24 cellular contexts compared by ENCODE assay signal in the genomic region with DNA sequence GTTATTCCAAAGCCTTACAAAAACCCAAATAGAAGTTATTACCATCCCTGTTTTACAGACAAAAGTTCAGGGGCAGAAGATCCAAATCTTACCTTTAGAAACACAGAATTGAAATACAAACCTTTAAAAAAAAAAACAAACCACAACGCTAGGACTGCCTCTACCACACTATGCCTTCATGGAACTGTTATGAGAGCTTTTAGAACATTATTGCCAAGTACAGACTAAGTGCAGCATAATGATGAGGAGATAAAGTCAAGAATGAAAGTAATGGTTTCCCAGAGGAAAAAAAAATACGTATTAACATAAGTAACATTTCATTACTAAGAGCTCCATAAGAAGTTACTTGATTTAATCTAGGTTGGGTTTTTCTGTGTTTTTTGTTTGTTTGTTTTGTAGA.
"Had no signal": no experiment of that assay in that cellular context is flagged by ENCODE, and none has a peak within 500 bp of the region (broad histone marks: within the 10 kb centered on the region; RNA-seq: fewer than 3 reads in every experiment).

No MANE protein-coding gene starts in this region.

- H3K4me3 Mint-ChIP-seq: activated CD4-positive, alpha-beta memory T cell treated with anti-CD3 and anti-CD28 coated beads, Interleukin-2, amount 10 ng/mL, durations not matched to agents 7 days and 5 days; activated naive CD8-positive, alpha-beta T cell treated with anti-CD3 and anti-CD28 coated beads, Interleukin-2, amount 10 ng/mL, durations not matched to agents 7 days and 5 days; memory B cell; nephron; T-helper 1 cell treated with Interleukin-12 subunit alpha and Interleukin-12 subunit beta and Interleukin-4 antibody, amounts not matched to agents 30 μg/mL and 1 μg/mL, for 36 hours had no signal

- H3K27me3 ChIP-seq: cardiac muscle cell, hepatocyte, right atrium auricular region, transverse colon had no signal

- H3K36me3 ChIP-seq: cardiac muscle cell, left ventricle myocardium inferior, right atrium auricular region, transverse colon, WERI-Rb-1 had no signal

- DNase-seq: activated CD4-positive, alpha-beta memory T cell treated with anti-CD3 and anti-CD28 coated beads, Interleukin-2, amount 10 ng/mL, durations not matched to agents 7 days and 5 days; activated CD4-positive, alpha-beta T cell treated with anti-CD3 and anti-CD28 coated beads for 4 hours; activated gamma-delta T cell; activated naive CD8-positive, alpha-beta T cell treated with anti-CD3 and anti-CD28 coated beads, Interleukin-2, amount 10 ng/mL, durations not matched to agents 7 days and 5 days; activated T-cell treated with anti-CD3 and anti-CD28 coated beads, Interleukin-2, amount 50 U/mL, for 48 hours; aorta; kidney; left ventricle myocardium inferior; mucosa of descending colon; nucleus accumbens; stimulated activated CD4-positive, alpha-beta T cell treated with anti-CD3 and anti-CD28 coated beads, Interleukin-4, amount 100 ng/mL, for 24 hours; stimulated activated naive CD4-positive, alpha-beta T cell treated with Interleukin-2 at 50 U/mL for 16 hours; substantia nigra; transverse colon; WERI-Rb-1 had no signal

- H3K27me3 Mint-ChIP-seq: activated CD4-positive, alpha-beta memory T cell treated with anti-CD3 and anti-CD28 coated beads, Interleukin-2, amount 10 ng/mL, durations not matched to agents 7 days and 5 days; activated naive CD8-positive, alpha-beta T cell treated with anti-CD3 and anti-CD28 coated beads, Interleukin-2, amount 10 ng/mL, durations not matched to agents 7 days and 5 days; memory B cell had no signal

- H3K4me3 ChIP-seq: cardiac muscle cell, hepatocyte, left ventricle myocardium inferior, mucosa of descending colon, right atrium auricular region, skin epidermis, transverse colon had no signal

- H2AFZ ChIP-seq: hepatocyte had no signal

- H3K4me2 ChIP-seq: hepatocyte had no signal

- H3K9me3 ChIP-seq: left ventricle myocardium inferior, mucosa of descending colon, right atrium auricular region, transverse colon had no signal

- H3K27ac Mint-ChIP-seq: activated CD4-positive, alpha-beta memory T cell treated with anti-CD3 and anti-CD28 coated beads, Interleukin-2, amount 10 ng/mL, durations not matched to agents 7 days and 5 days; activated naive CD8-positive, alpha-beta T cell treated with anti-CD3 and anti-CD28 coated beads, Interleukin-2, amount 10 ng/mL, durations not matched to agents 7 days and 5 days; memory B cell; nephron; progenitor cell of endocrine pancreas; T-helper 1 cell treated with Interleukin-12 subunit alpha and Interleukin-12 subunit beta and Interleukin-4 antibody, amounts not matched to agents 30 μg/mL and 1 μg/mL, for 36 hours had no signal

- H3K27ac ChIP-seq: cardiac muscle cell, hepatocyte, left ventricle myocardium inferior, right atrium auricular region, skin epidermis, transverse colon, WERI-Rb-1 had no signal

- ATAC-seq: esophagus mucosa, mucosa of descending colon had no signal

- H3K9me3 Mint-ChIP-seq: activated CD4-positive, alpha-beta memory T cell treated with anti-CD3 and anti-CD28 coated beads, Interleukin-2, amount 10 ng/mL, durations not matched to agents 7 days and 5 days; activated naive CD8-positive, alpha-beta T cell treated with anti-CD3 and anti-CD28 coated beads, Interleukin-2, amount 10 ng/mL, durations not matched to agents 7 days and 5 days; memory B cell; T-helper 1 cell treated with Interleukin-12 subunit alpha and Interleukin-12 subunit beta and Interleukin-4 antibody, amounts not matched to agents 30 μg/mL and 1 μg/mL, for 36 hours had no signal
